In the genomic region with DNA sequence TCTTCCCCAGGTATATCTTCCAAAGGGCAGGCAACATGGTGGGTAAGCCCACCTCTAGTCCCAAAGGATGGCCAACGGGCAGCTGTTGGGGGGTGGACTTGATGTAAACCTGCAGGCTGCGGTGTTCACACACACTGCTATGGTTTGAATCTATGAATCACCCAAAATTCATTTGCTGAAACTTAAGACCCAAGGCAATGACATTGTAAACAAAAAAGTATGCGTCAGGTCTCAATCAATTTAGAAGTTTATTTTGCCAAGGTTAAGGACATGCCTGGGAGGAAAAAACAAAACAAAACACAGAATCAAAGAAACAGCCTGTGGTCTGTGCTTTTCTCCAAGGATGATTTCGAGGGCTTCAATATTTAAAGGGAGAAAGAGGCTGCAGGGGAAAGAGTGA, we compare ENCODE assay signal across 24 cellular contexts. TPM values are rescaled to one million over a fixed set of nuclear protein-coding genes. Genes with fewer than 3 reads are reported as not detected.
DNase-seq lines count a peak whose midpoint lies in the region; ATAC-seq and TF ChIP-seq lines count a peak whose summit lies in the region.
"Had no signal": no experiment of that assay in that cellular context is flagged by ENCODE, and none has a peak within 500 bp of the region (broad histone marks: within the 10 kb centered on the region; RNA-seq: fewer than 3 reads in every experiment).

No MANE protein-coding gene starts in this region.

- H3K36me3 ChIP-seq in Panc1 (ENCODE audit: control insufficient read depth, insufficient read depth, low read length): no peaks in the 10 kb centered on the region
- H3K36me3 ChIP-seq in osteoblast (ENCODE audit: insufficient read depth, low read length): peaks cover 17% of the 10 kb centered on the region

- no peaks in the 10 kb centered on the region for H4K20me1 ChIP-seq in osteoblast (ENCODE audit: insufficient read depth, low read length)

- in situ Hi-C loops in Panc1 (cut with HindIII; ENCODE audit: low pct_unique_long_range_greater_than_20kb, low sequenced_read_pairs): no loop called here

- H3K27me3 ChIP-seq in Panc1 (ENCODE audit: control insufficient read depth, insufficient read depth, low read length) (peaks cover 3% of the 10 kb centered on the region; the same call in 1 of the 2 replicates), osteoblast (ENCODE audit: insufficient read depth, low read length) (no peaks in the 10 kb centered on the region)
- H3K27me3 ChIP-seq: thyroid gland had no signal

- no peaks in the 10 kb centered on the region for H3K9me3 ChIP-seq in Panc1 (ENCODE audit: control insufficient read depth, insufficient read depth, low read depth, low read length)
- no peaks in the 10 kb centered on the region for H3K9me3 ChIP-seq in osteoblast (ENCODE audit: low read depth, low read length)
- H3K9me3 ChIP-seq: thyroid gland had no signal

- peak; percentile 92 for DNase-seq in H4 (ENCODE audit: low spot score)
- no peak for DNase-seq in Panc1 (ENCODE audit: low read depth, low spot score)
- DNase-seq in central memory CD8-positive, alpha-beta T cell (ENCODE audit: low spot score in 2 of 2): no peak
- DNase-seq in osteoblast (ENCODE audit: insufficient read length, low spot score, missing footprints): no peak
- no peak for DNase-seq in KG1 (lab: John Stamatoyannopoulos, UW)
- DNase-seq in hepatic stellate cell (ENCODE audit: low spot score): no peak
- DNase-seq in nephron progenitor cell: no peak
- DNase-seq: activated CD4-positive, alpha-beta memory T cell treated with anti-CD3 and anti-CD28 coated beads for 36 hours; activated gamma-delta T cell; caudate nucleus; GF-D8; Kasumi-1; NCI-H1105; NCI-H2081; NCI-H446 treated with DMSO at 0.1 percent for 48 hours; retina; RPMI8226; stimulated activated CD4-positive, alpha-beta T cell treated with anti-CD3 and anti-CD28 coated beads, Interleukin-12 subunit alpha, Interleukin-12 subunit beta, amount 100 ng/mL, for 4 hours; stimulated activated CD4-positive, alpha-beta T cell treated with anti-CD3 and anti-CD28 coated beads, Interleukin-4, amount 100 ng/mL, for 4 hours; T-helper 9 cell; thyroid gland had no signal

- no peaks in the 10 kb centered on the region for H3K79me2 ChIP-seq in osteoblast (ENCODE audit: insufficient read depth, low read length)

- BruUV-seq in Panc1 (replicated peaks; lab: Mats Ljungman, UMichigan): no TSS peak

- H3K36me3 Mint-ChIP-seq in central memory CD8-positive, alpha-beta T cell (ENCODE audit: insufficient read depth): peaks cover 2% of the 10 kb centered on the region
- peaks cover 16% of the 10 kb centered on the region for H3K36me3 Mint-ChIP-seq in nephron progenitor cell (ENCODE audit: low read depth)

- H3K27ac ChIP-seq in Panc1 (ENCODE audit: low read length) (no peak overlapping the region), osteoblast (ENCODE audit: low read depth, low read length) (peak overlapping the region; percentile 11)
- H3K27ac ChIP-seq: thyroid gland had no signal

- no peak overlapping the region for H2AFZ ChIP-seq in osteoblast (ENCODE audit: low read length)

- POLR2A ChIA-PET in Panc1 (lab: Charles Lee): no interaction called here

- no peaks in the 10 kb centered on the region for H3K4me1 ChIP-seq in Panc1 (ENCODE audit: control insufficient read depth, insufficient read depth, low read length)
- H3K4me1 ChIP-seq in osteoblast (ENCODE audit: insufficient read depth, low read length): peaks cover 12% of the 10 kb centered on the region
- H3K4me1 ChIP-seq: thyroid gland had no signal

- TF ChIP-seq CTCF in Panc1 (IDR thresholded peaks at IDR 0.05) (no peak), osteoblast (IDR thresholded peaks at IDR 0.05; ENCODE audit: extremely low read depth, low read depth, low read length) (no peak), nephron progenitor cell (IDR thresholded peaks at IDR 0.05) (no peak)

- peak overlapping the region; percentile 9 for H3K4me2 ChIP-seq in osteoblast (ENCODE audit: insufficient read depth, low read length)

- H3K4me3 Mint-ChIP-seq in central memory CD8-positive, alpha-beta T cell: no peak overlapping the region
- H3K4me3 Mint-ChIP-seq in nephron progenitor cell: no peak overlapping the region
- H3K4me3 Mint-ChIP-seq: activated CD4-positive, alpha-beta memory T cell treated with anti-CD3 and anti-CD28 coated beads for 36 hours; memory B cell; stimulated activated naive CD8-positive, alpha-beta T cell treated with anti-CD3 and anti-CD28 coated beads, Interleukin-15, Interleukin-2, amounts not matched to agents 100 ng/mL and 50 ng/mL, for 24 hours had no signal

- H3K9me3 Mint-ChIP-seq in central memory CD8-positive, alpha-beta T cell: no peaks in the 10 kb centered on the region
- H3K9me3 Mint-ChIP-seq in nephron progenitor cell: no peaks in the 10 kb centered on the region
- H3K9me3 Mint-ChIP-seq: activated CD4-positive, alpha-beta memory T cell treated with anti-CD3 and anti-CD28 coated beads for 36 hours; memory B cell; stimulated activated naive CD8-positive, alpha-beta T cell treated with anti-CD3 and anti-CD28 coated beads, Interleukin-15, Interleukin-2, amounts not matched to agents 100 ng/mL and 50 ng/mL, for 24 hours had no signal

- peak; percentile 85 for ATAC-seq in Panc1
- ATAC-seq in central memory CD8-positive, alpha-beta T cell (replicated peaks; ENCODE audit: extremely low read depth, poor library complexity, severe bottlenecking): no peak
- ATAC-seq in HG02678 (IDR thresholded peaks at IDR 0.05; ENCODE audit: unreplicated experiment): no peak

- H3K4me1 Mint-ChIP-seq in central memory CD8-positive, alpha-beta T cell: no peaks in the 10 kb centered on the region
- H3K4me1 Mint-ChIP-seq in nephron progenitor cell: peaks cover 16% of the 10 kb centered on the region

- CTCF ChIA-PET in Panc1 (lab: Charles Lee): no interaction called here

- intact Hi-C loops in Panc1 (cut with micrococcal nuclease; ENCODE audit: unreplicated experiment): no loop called here

- peak overlapping the region; percentile 23 for H3K27ac Mint-ChIP-seq in central memory CD8-positive, alpha-beta T cell (ENCODE audit: low read depth)
- H3K27ac Mint-ChIP-seq in nephron progenitor cell: no peak overlapping the region
- H3K27ac Mint-ChIP-seq: activated CD4-positive, alpha-beta memory T cell treated with anti-CD3 and anti-CD28 coated beads for 36 hours; memory B cell; stimulated activated naive CD8-positive, alpha-beta T cell treated with anti-CD3 and anti-CD28 coated beads, Interleukin-15, Interleukin-2, amounts not matched to agents 100 ng/mL and 50 ng/mL, for 24 hours had no signal

- no peak overlapping the region for H3K4me3 ChIP-seq in Panc1 (ENCODE audit: low read depth in 2 of 2, low read length in 2 of 2)
- no peak overlapping the region for H3K4me3 ChIP-seq in osteoblast (ENCODE audit: insufficient read depth, low read length)
- H3K4me3 ChIP-seq: thyroid gland had no signal

- H3K27me3 Mint-ChIP-seq in central memory CD8-positive, alpha-beta T cell: no peaks in the 10 kb centered on the region
- H3K27me3 Mint-ChIP-seq in nephron progenitor cell (ENCODE audit: low read depth, poor library complexity): no peaks in the 10 kb centered on the region

RNA-seq across cellular contexts. Expression of gene RCN1, which starts 18.3 kb away (rescaled TPM):
- total RNA-seq in H4 (2014; rRNA removed; shearing (Covaris generic)): 254 and 283 TPM in 2 replicates
- total RNA-seq in Panc1 (2021; ENCODE audit: unreplicated experiment) (120 TPM), osteoblast (343 and 405 TPM in 2 replicates)
- polyA plus RNA-seq in Panc1 (2012; ENCODE audit: insufficient read length): 135 TPM
